In the genomic region with DNA sequence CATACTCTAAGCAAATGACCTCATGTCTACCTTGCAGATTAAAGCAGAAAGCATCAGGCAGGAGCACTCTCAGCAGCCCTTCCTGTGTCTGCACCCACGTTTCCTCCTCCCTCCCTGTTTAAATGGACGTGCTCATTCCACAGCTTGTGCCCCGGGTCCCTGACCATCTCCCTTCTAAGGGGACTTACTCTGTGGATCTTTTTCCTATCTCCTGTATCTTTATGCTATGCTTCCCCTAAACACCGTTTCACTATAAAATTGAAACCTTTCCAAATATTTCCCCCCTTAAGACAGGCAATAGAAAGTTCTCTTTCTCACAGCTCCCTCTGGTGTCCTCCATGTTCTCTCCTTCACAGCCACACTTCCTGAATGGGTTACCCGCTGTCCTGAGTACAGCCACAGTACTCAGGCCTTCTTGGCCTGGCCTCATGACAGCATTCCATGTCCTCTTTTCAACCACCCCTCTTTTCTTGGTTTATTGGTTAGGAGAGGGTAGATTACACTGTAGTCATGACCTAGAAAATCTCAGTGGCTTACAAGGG, we compare ENCODE assay signal across 14 cellular contexts. TPM values are rescaled to one million over a fixed set of nuclear protein-coding genes. Genes with fewer than 3 reads are reported as not detected.
DNase-seq lines count a peak whose midpoint lies in the region; ATAC-seq and TF ChIP-seq lines count a peak whose summit lies in the region.
"Had no signal": no experiment of that assay in that cellular context is flagged by ENCODE, and none has a peak within 500 bp of the region (broad histone marks: within the 10 kb centered on the region; RNA-seq: fewer than 3 reads in every experiment).

No MANE protein-coding gene starts in this region.

- H3K27me3 ChIP-seq in endodermal cell (ENCODE audit: control insufficient read depth, insufficient read depth, low read length, poor library complexity, severe bottlenecking), result no peaks in the 10 kb centered on the region
- H3K27me3 ChIP-seq: tibial artery had no signal

- 90 to 92% methylated on average over 3 to 5 of the region's 5 CpGs for WGBS in endodermal cell (ENCODE audit: insufficient coverage in 1 of 2, insufficient read length in 1 of 2), 2 experiments

- H3K4me1 Mint-ChIP-seq in CD14-positive monocyte (peaks cover 17% of the 10 kb centered on the region), endodermal cell (peaks cover 10% of the 10 kb centered on the region)

- H3K9me3 Mint-ChIP-seq in CD14-positive monocyte (peaks cover 0 to 2% (median 0%) of the 10 kb centered on the region in 7 donors), endodermal cell (no peaks in the 10 kb centered on the region)

- H3K4me3 Mint-ChIP-seq in CD14-positive monocyte, result peak overlapping the region; percentile 45 to 75
- no peak overlapping the region for H3K4me3 Mint-ChIP-seq in endodermal cell

- H3K4me1 ChIP-seq in endodermal cell (ENCODE audit: control insufficient read depth, insufficient read depth, low read length), result peaks cover 5% of the 10 kb centered on the region
- H3K4me1 ChIP-seq: prostate gland, tibial artery had no signal

- no peak for ATAC-seq in GM18502 (IDR thresholded peaks at IDR 0.05; ENCODE audit: poor library complexity, unreplicated experiment)

- DNase-seq in CD14-positive monocyte (ENCODE audit: low spot score), result no peak
- DNase-seq in UCSD-AML1 (lab: John Stamatoyannopoulos, UW; ENCODE audit: unreplicated experiment), result peak; percentile 23
- DNase-seq in endodermal cell, result no peak
- DNase-seq in EL, result no peak
- no peak for DNase-seq in putamen (ENCODE audit: low spot score)
- DNase-seq in KG1 (lab: John Stamatoyannopoulos, UW), result no peak
- DNase-seq: activated gamma-delta T cell, caudate nucleus, NCI-H146, NCI-H510A treated with DMSO at 0.1 percent for 48 hours, tibial artery had no signal

- H3K9ac ChIP-seq in endodermal cell (ENCODE audit: extremely low read depth, low read length, poor library complexity, severe bottlenecking), result no peak overlapping the region

- H3K9me3 ChIP-seq in endodermal cell (ENCODE audit: control insufficient read depth, low read length), result no peaks in the 10 kb centered on the region
- H3K9me3 ChIP-seq: prostate gland, tibial artery had no signal

- H3K36me3 Mint-ChIP-seq in CD14-positive monocyte (no peaks in the 10 kb centered on the region), endodermal cell (ENCODE audit: low read depth) (peaks cover 13% of the 10 kb centered on the region)

- H3K27ac ChIP-seq in endodermal cell (ENCODE audit: low read depth, low read length), result no peak overlapping the region
- H3K27ac ChIP-seq: prostate gland, tibial artery had no signal

- peaks cover 15% of the 10 kb centered on the region for H3K36me3 ChIP-seq in endodermal cell (ENCODE audit: control insufficient read depth, insufficient read depth, low read length)
- H3K36me3 ChIP-seq: prostate gland had no signal

- intact Hi-C loops in CD14-positive monocyte (cut with micrococcal nuclease), result no loop called here

- TF ChIP-seq CTCF in CD14-positive monocyte (IDR thresholded peaks at IDR 0.05) (no peak), GM12872 (IDR thresholded peaks at IDR 0.05; ENCODE audit: insufficient read depth, low read depth, low read length) (0 out of 3 replicates have a peak, but pooled peaks have one; percentile 4), endodermal cell (conservative IDR thresholded peaks at IDR 0.05) (peak; percentile 52)

- H3K27ac Mint-ChIP-seq in CD14-positive monocyte, result peak overlapping the region in 2 of 7 donors; percentile 30 to 51
- H3K27ac Mint-ChIP-seq in endodermal cell, result no peak overlapping the region

- no peak overlapping the region for H3K4me3 ChIP-seq in endodermal cell (ENCODE audit: low read length)
- H3K4me3 ChIP-seq: prostate gland, tibial artery had no signal

- peaks cover 0 to 4% (median 1%) of the 10 kb centered on the region in 3 donors for H3K27me3 Mint-ChIP-seq in CD14-positive monocyte (ENCODE audit: low read depth in 3 of 3)
- H3K27me3 Mint-ChIP-seq in endodermal cell (ENCODE audit: insufficient read depth), result no peaks in the 10 kb centered on the region

RNA-seq across cellular contexts. Expression of gene TMEM185B, which starts 41.1 kb away (rescaled TPM):
- 10 to 100 TPM; 18.1 to 20.4 TPM for polyA plus RNA-seq in CD14-positive monocyte
- total RNA-seq in endodermal cell, result 10 to 100 TPM; 19.5 to 22.9 TPM
- polyA plus RNA-seq in endodermal cell (2013, experiment 1 of 2), result 19.9 TPM
- 17.1 TPM for polyA plus RNA-seq in endodermal cell (2013, experiment 2 of 2)
